Comparison of ENCODE assay signal across 20 cellular contexts in genomic region chr1:84430519-84430918, GRCh38. TPM values are rescaled to one million over a fixed set of nuclear protein-coding genes. Genes with fewer than 3 reads are reported as not detected.
DNase-seq lines count a peak whose midpoint lies in the region; ATAC-seq and TF ChIP-seq lines count a peak whose summit lies in the region.
"Had no signal": no experiment of that assay in that cellular context is flagged by ENCODE, and none has a peak within 500 bp of the region (broad histone marks: within the 10 kb centered on the region; RNA-seq: fewer than 3 reads in every experiment).

No MANE protein-coding gene starts in this region.

- POLR2A ChIA-PET in HCT116 (lab: Charles Lee) (interaction anchor here (0.7 kb wide), 1 partner anchor 181 kb away, joined by 3 read pairs; no protein-coding TSS in a partner anchor), MCF 10A (lab: Yijun Ruan, JAX) (interaction anchor here (0.6 kb wide), 1 partner anchor 572 kb away, joined by 4 read pairs; no protein-coding TSS in a partner anchor), T-cell (lab: Charles Lee) (interaction anchor here in 1 of 2 donors (0.7 kb wide), 2 partner anchors 12 to 297 kb away, joined by 4 to 5 read pairs; no protein-coding TSS in a partner anchor)

- H4K20me1 ChIP-seq in HCT116 (ENCODE audit: insufficient read depth), result no peaks in the 10 kb centered on the region

- RAD21 ChIA-PET in HCT116 (lab: Charles Lee; ENCODE audit: low non-redundant PET in 1 of 2, low total read pairs in 2 of 2, uncharacterized antibody in 2 of 2, unreplicated experiment in 2 of 2), result no interaction called here

- H3K9me3 Mint-ChIP-seq in stimulated activated naive B cell treated with anti-CD40 and anti-IgM and Interleukin-4, amounts not matched to agents 10 μg/mL and 1 μg/mL and 100 μg/mL, for 72 hours, result peaks cover 6% of the 10 kb centered on the region in 2 donors
- peaks cover 15% of the 10 kb centered on the region for H3K9me3 Mint-ChIP-seq in MCF 10A (ENCODE audit: unreplicated experiment)
- peaks cover 6% of the 10 kb centered on the region in 3 donors for H3K9me3 Mint-ChIP-seq in T-cell

- H3K4me2 ChIP-seq in HCT116 (ENCODE audit: low read length), result no peak overlapping the region

- no peak overlapping the region for H2AFZ ChIP-seq in HCT116 (ENCODE audit: low read depth, low read length, poor library complexity, severe bottlenecking)

- H3K27ac ChIP-seq in HCT116 (ENCODE audit: low read depth, low read length) (peak overlapping the region; percentile 44; the same call in 1 of the 2 replicates), lower lobe of right lung (no peak overlapping the region)

- BruUV-seq in HCT116 (replicated peaks; lab: Mats Ljungman, UMichigan) (no TSS peak), MCF 10A (replicated peaks; lab: Mats Ljungman, UMichigan) (no TSS peak)

- TF ChIP-seq RAD21 in HCT116 (IDR thresholded peaks at IDR 0.05; ENCODE audit: low read depth), result no peak

- no peak for ATAC-seq in HCT116
- peak; percentile 13 to 25 for ATAC-seq in lower lobe of right lung
- ATAC-seq in stimulated activated naive B cell treated with anti-CD40 and anti-IgM and Interleukin-4, amounts not matched to agents 10 μg/mL and 1 μg/mL and 100 μg/mL, for 72 hours (replicated peaks), result no peak
- ATAC-seq in HG02852 (IDR thresholded peaks at IDR 0.05; ENCODE audit: unreplicated experiment), result no peak
- no peak for ATAC-seq in T-cell (replicated peaks in 1 of 4)
- ATAC-seq: GM12878 had no signal

- H3K36me3 ChIP-seq in HCT116 (ENCODE audit: control insufficient read depth in 1 of 2, insufficient read depth in 2 of 2, low read length in 2 of 2) (peaks cover 0 to 17% of the 10 kb centered on the region in 2 experiments; a peak in 1 of 4 replicates), lower lobe of right lung (no peaks in the 10 kb centered on the region)

- H3K4me3 Mint-ChIP-seq in stimulated activated naive B cell treated with anti-CD40 and anti-IgM and Interleukin-4, amounts not matched to agents 10 μg/mL and 1 μg/mL and 100 μg/mL, for 72 hours, result no peak overlapping the region
- H3K4me3 Mint-ChIP-seq in MCF 10A (ENCODE audit: unreplicated experiment) (no peak overlapping the region), T-cell (no peak overlapping the region)
- H3K4me3 Mint-ChIP-seq: CD8-positive, alpha-beta memory T cell had no signal

- CTCF ChIA-PET in HCT116 (lab: Charles Lee), result no interaction called here
- CTCF ChIA-PET in MCF 10A (lab: Yijun Ruan, JAX), result interaction anchor here (0.6 to 9.0 kb wide), 4 partner anchors 13 to 712 kb away, joined by 4 to 174 read pairs (median 6); partner anchors contain the start of gene PRKACB
- CTCF ChIA-PET in T-cell (lab: Charles Lee), result interaction anchor here in 1 of 2 donors (1.0 to 1.5 kb wide), 3 partner anchors 12 to 291 kb away, joined by 4 to 6 read pairs (median 5); partner anchors contain the start of gene PRKACB

- H3K9ac ChIP-seq in HCT116 (ENCODE audit: low read length), result no peak overlapping the region

- H3K4me1 ChIP-seq in HCT116 (ENCODE audit: control insufficient read depth in 1 of 2, insufficient read depth in 2 of 2, low read length in 2 of 2), result peaks cover 61% of the 10 kb centered on the region in 2 experiments
- peaks cover 6% of the 10 kb centered on the region for H3K4me1 ChIP-seq in lower lobe of right lung

- H3K4me1 Mint-ChIP-seq in stimulated activated naive B cell treated with anti-CD40 and anti-IgM and Interleukin-4, amounts not matched to agents 10 μg/mL and 1 μg/mL and 100 μg/mL, for 72 hours, result peaks cover 0 to 4% of the 10 kb centered on the region in 2 donors
- H3K4me1 Mint-ChIP-seq in MCF 10A (ENCODE audit: insufficient read depth, unreplicated experiment), result peaks cover 7% of the 10 kb centered on the region
- H3K4me1 Mint-ChIP-seq in T-cell, result peaks cover 5 to 11% (median 11%) of the 10 kb centered on the region in 3 donors

- H3K9me2 ChIP-seq in HCT116 (ENCODE audit: insufficient read depth), result no peaks in the 10 kb centered on the region

- H3K36me3 Mint-ChIP-seq in stimulated activated naive B cell treated with anti-CD40 and anti-IgM and Interleukin-4, amounts not matched to agents 10 μg/mL and 1 μg/mL and 100 μg/mL, for 72 hours, result peaks cover 4 to 10% of the 10 kb centered on the region in 2 donors
- no peaks in the 10 kb centered on the region for H3K36me3 Mint-ChIP-seq in MCF 10A (ENCODE audit: insufficient read depth, unreplicated experiment)
- no peaks in the 10 kb centered on the region for H3K36me3 Mint-ChIP-seq in T-cell

- no peaks in the 10 kb centered on the region for H3K27me3 Mint-ChIP-seq in stimulated activated naive B cell treated with anti-CD40 and anti-IgM and Interleukin-4, amounts not matched to agents 10 μg/mL and 1 μg/mL and 100 μg/mL, for 72 hours
- H3K27me3 Mint-ChIP-seq in MCF 10A (ENCODE audit: insufficient read depth, unreplicated experiment) (no peaks in the 10 kb centered on the region), T-cell (no peaks in the 10 kb centered on the region)
- H3K27me3 Mint-ChIP-seq: CD8-positive, alpha-beta memory T cell had no signal

- H3K79me2 ChIP-seq in HCT116 (ENCODE audit: insufficient read depth, low read length), result no peaks in the 10 kb centered on the region

- peak overlapping the region; percentile 39 for H3K27ac Mint-ChIP-seq in stimulated activated naive B cell treated with anti-CD40 and anti-IgM and Interleukin-4, amounts not matched to agents 10 μg/mL and 1 μg/mL and 100 μg/mL, for 72 hours
- H3K27ac Mint-ChIP-seq in MCF 10A (ENCODE audit: low read depth, unreplicated experiment) (no peak overlapping the region), T-cell (no peak overlapping the region)

- TF ChIP-seq CTCF in HCT116 (IDR thresholded peaks at IDR 0.05 in 2 of 3, conservative IDR thresholded peaks at IDR 0.05 in 1 of 3; ENCODE audit: borderline replicate concordance in 1 of 3, insufficient read depth in 1 of 3, low read depth in 2 of 3, low read length in 2 of 3) (no peak), lower lobe of right lung (IDR thresholded peaks at IDR 0.05) (no peak), MCF 10A (IDR thresholded peaks at IDR 0.05; ENCODE audit: unreplicated experiment) (no peak)

- no peaks in the 10 kb centered on the region for H3K27me3 ChIP-seq in HCT116 (ENCODE audit: insufficient read depth, low read length)
- H3K27me3 ChIP-seq in lower lobe of right lung (ENCODE audit: low read depth), result no peaks in the 10 kb centered on the region

- no peak for DNase-seq in HCT116 (ENCODE audit: low read depth, low spot score)
- DNase-seq in lower lobe of right lung, result no peak
- DNase-seq in stimulated activated naive B cell treated with anti-CD40 and anti-IgM and Interleukin-4, amounts not matched to agents 10 μg/mL and 1 μg/mL and 100 μg/mL, for 72 hours, result no peak
- no peak for DNase-seq in NCI-H2196 treated with DMSO at 0.1 percent for 48 hours (lab: John Stamatoyannopoulos, UW; ENCODE audit: unreplicated experiment)
- no peak for DNase-seq in MCF 10A (ENCODE audit: unreplicated experiment)
- no peak for DNase-seq in T-cell
- DNase-seq: ACHN; CD8-positive, alpha-beta memory T cell; COR-L47; DMS 273 treated with DMSO at 0.1 percent for 48 hours; DMS53; DND-41; EL; GOT3; H7 had no signal

- no peak overlapping the region for H3K4me3 ChIP-seq in HCT116 (replicated peaks in 1 of 2; ENCODE audit: low read depth in 1 of 2, low read length in 2 of 2)
- H3K4me3 ChIP-seq in lower lobe of right lung, result no peak overlapping the region
- H3K4me3 ChIP-seq: GM12878 had no signal

- TF ChIP-seq POLR2A in HCT116 (IDR thresholded peaks at IDR 0.05; ENCODE audit: borderline replicate concordance, extremely low read depth, insufficient read depth, insufficient read length), result no peak

- intact Hi-C loops in HCT116 (cut with micrococcal nuclease) (loop anchor here (5.0 kb wide), 3 partner anchors 83 to 507 kb away; no protein-coding TSS in a partner anchor), lower lobe of right lung (cut with DNase I) (loop anchor here (10.0 kb wide), 1 partner anchor 286 kb away; the partner anchor contains the start of gene PRKACB), MCF 10A (cut with micrococcal nuclease) (loop anchor here (5.0 to 10.0 kb wide), 2 partner anchors 133 to 436 kb away; partner anchors contain the start of gene TTLL7)

- peaks cover 0 to 5% of the 10 kb centered on the region in 2 experiments; a peak in 1 of 4 replicates for H3K9me3 ChIP-seq in HCT116 (ENCODE audit: control insufficient read depth in 1 of 2, insufficient read depth in 1 of 2, low read depth in 1 of 2, low read length in 2 of 2)
- peaks cover 8% of the 10 kb centered on the region for H3K9me3 ChIP-seq in lower lobe of right lung

TF ChIP-seq in HCT116, 20 proteins besides CTCF, POLR2A, EP300 and RAD21 (continues in another document):
- TF ChIP-seq ZFX (IDR thresholded peaks at IDR 0.05) (no peak), SRF (IDR thresholded peaks at IDR 0.05; ENCODE audit: low read depth) (no peak), TCF7L2 (IDR thresholded peaks at IDR 0.05; ENCODE audit: borderline replicate concordance, extremely low read depth, insufficient read depth, insufficient read length) (no peak), CBX3 (IDR thresholded peaks at IDR 0.05; ENCODE audit: low read depth) (no peak), EGR1 (IDR thresholded peaks at IDR 0.05; ENCODE audit: low read depth) (no peak)

RNA-seq across cellular contexts. Expression of gene DNASE2B, which starts 32.2 kb away (rescaled TPM):
- total RNA-seq in HCT116 (2021; ENCODE audit: unreplicated experiment) (0.42 TPM), lower lobe of right lung (26.1 TPM), MCF 10A (2022) (not detected in 2 replicates), T-cell (not detected)
- polyA plus RNA-seq in HCT116 (2012), result 0.22 and 0.48 TPM in 2 replicates
- total RNA-seq: CD8-positive, alpha-beta memory T cell; G401; GM12878; HT-29 had no signal
- polyA plus RNA-seq: BJ; CD8-positive, alpha-beta memory T cell; GM12878 had no signal

RNA-seq across cellular contexts. Expression of gene RPF1, which starts 48.5 kb away (rescaled TPM):
- total RNA-seq in HCT116 (2021; ENCODE audit: unreplicated experiment) (86.9 TPM), lower lobe of right lung (31.1 TPM), MCF 10A (2022) (36.0 and 43.1 TPM in 2 replicates), T-cell (10 to 100 TPM; 40.8 to 52.1 (median 43.6) TPM)
- 27.7 and 46.9 TPM in 2 replicates for polyA plus RNA-seq in HCT116 (2012)

Comparison
In these comparisons a context has a peak if more than half of its experiments do, and no peak if none do; other contexts are left out.
1. ATAC-seq: peak in lower lobe of right lung (2 of 2); none in HCT116 (single experiment), stimulated activated naive B cell treated with anti-CD40 and anti-IgM and Interleukin-4, amounts not matched to agents 10 μg/mL and 1 μg/mL and 100 μg/mL, for 72 hours (0 of 2), HG02852 (single experiment) and T-cell (0 of 4).
2. RNA of gene DNASE2B, which starts 32.2 kb away (total RNA-seq): 26.1 TPM in lower lobe of right lung (single experiment); 0.42 TPM in HCT116 (single experiment), not detected in MCF 10A and not detected in T-cell; every median in the first group is over 10 times any median in the second.